ENCODE assay signal across 29 cellular contexts in genomic region chr22:48826546-48826945, GRCh38.
"Had no signal": no experiment of that assay in that cellular context is flagged by ENCODE, and none has a peak within 500 bp of the region (broad histone marks: within the 10 kb centered on the region; RNA-seq: fewer than 3 reads in every experiment).

No MANE protein-coding gene starts in this region.

- H3K27ac ChIP-seq: colonic mucosa, epithelial cell of prostate, esophagus squamous epithelium, heart right ventricle, left lung, pancreas, right atrium auricular region, vagina had no signal

- H3K9me3 ChIP-seq: colonic mucosa, mucosa of descending colon, pancreas, vagina had no signal

- H3K36me3 Mint-ChIP-seq: stimulated activated memory B cell treated with anti-CD40 and anti-IgM and Interleukin-4, amounts not matched to agents 10 μg/mL and 1 μg/mL and 100 μg/mL, for 72 hours; type B pancreatic cell had no signal

- H3K4me3 ChIP-seq: colonic mucosa, esophagus squamous epithelium, heart right ventricle, left lung, lung, mucosa of descending colon, pancreas, right atrium auricular region, smooth muscle cell, vagina had no signal

- H3K27ac Mint-ChIP-seq: activated CD4-positive, alpha-beta memory T cell treated with anti-CD3 and anti-CD28 coated beads, Interleukin-2, amount 10 ng/mL, durations not matched to agents 7 days and 5 days; activated CD4-positive, alpha-beta T cell treated with anti-CD3 and anti-CD28 coated beads, Interleukin-2, amount 10 ng/mL, durations not matched to agents 24 days and 14 days; activated naive CD4-positive, alpha-beta T cell treated with anti-CD3 and anti-CD28 coated beads, Interleukin-2, amount 50 U/mL, for 72 hours; stimulated activated memory B cell treated with anti-CD40 and anti-IgM and Interleukin-4, amounts not matched to agents 10 μg/mL and 1 μg/mL and 100 μg/mL, for 72 hours; stimulated activated naive CD8-positive, alpha-beta T cell treated with anti-CD3 and anti-CD28 coated beads, Interleukin-15, amount 100 ng/mL, for 72 hours; type B pancreatic cell had no signal

- H3K27me3 ChIP-seq: colonic mucosa, right atrium auricular region, vagina had no signal

- H3K4me1 ChIP-seq: colonic mucosa, esophagus squamous epithelium, heart right ventricle, left lung, pancreas, right atrium auricular region, vagina had no signal

- H3K9me3 Mint-ChIP-seq: activated CD4-positive, alpha-beta T cell treated with anti-CD3 and anti-CD28 coated beads, Interleukin-2, amount 10 ng/mL, durations not matched to agents 24 days and 14 days had no signal

- DNase-seq: activated CD4-positive, alpha-beta memory T cell treated with anti-CD3 and anti-CD28 coated beads, Interleukin-2, amount 10 ng/mL, durations not matched to agents 7 days and 5 days; activated CD4-positive, alpha-beta T cell treated with anti-CD3 and anti-CD28 coated beads, Interleukin-2, amount 10 ng/mL, durations not matched to agents 24 days and 14 days; activated CD4-positive, CD25-positive, alpha-beta regulatory T cell treated with anti-CD3 and anti-CD28 coated beads, Interleukin-2, amount 50 U/mL, for 72 hours; activated gamma-delta T cell treated with Interleukin-2 at 50 U/mL for 16 hours; anterior cingulate cortex; colonic mucosa; effector CD8-positive, alpha-beta T cell; esophagus squamous epithelium; foreskin melanocyte; heart right ventricle; mesendoderm; mucosa of descending colon; nucleus accumbens; stimulated activated CD4-positive, alpha-beta T cell treated with anti-CD3 and anti-CD28 coated beads, Interleukin-1b, Interleukin-23, amount 100 ng/mL, for 48 hours; stimulated activated CD4-positive, alpha-beta T cell treated with anti-CD3 and anti-CD28 coated beads, Interleukin-4, amount 100 ng/mL, for 4 hours; stimulated activated CD8-positive, alpha-beta memory T cell treated with anti-CD3 and anti-CD28 coated beads, Interleukin-4, amount 100 ng/mL, for 48 hours; stimulated activated naive CD8-positive, alpha-beta T cell treated with anti-CD3 and anti-CD28 coated beads, Interleukin-15, amount 100 ng/mL, for 72 hours; substantia nigra; T-helper 2 cell had no signal

- ATAC-seq: activated naive CD4-positive, alpha-beta T cell treated with anti-CD3 and anti-CD28 coated beads, Interleukin-2, amount 50 U/mL, for 72 hours; heart right ventricle; left lung; mucosa of descending colon; stimulated activated memory B cell treated with anti-CD40 and anti-IgM and Interleukin-4, amounts not matched to agents 10 μg/mL and 1 μg/mL and 100 μg/mL, for 72 hours; stimulated activated naive CD8-positive, alpha-beta T cell treated with anti-CD3 and anti-CD28 coated beads, Interleukin-15, amount 100 ng/mL, for 72 hours had no signal

- H3K36me3 ChIP-seq: colonic mucosa, esophagus squamous epithelium, heart right ventricle, left lung, pancreas, right atrium auricular region, vagina had no signal

- H3K4me3 Mint-ChIP-seq: activated CD4-positive, alpha-beta memory T cell treated with anti-CD3 and anti-CD28 coated beads, Interleukin-2, amount 10 ng/mL, durations not matched to agents 7 days and 5 days; activated CD4-positive, alpha-beta T cell treated with anti-CD3 and anti-CD28 coated beads, Interleukin-2, amount 10 ng/mL, durations not matched to agents 24 days and 14 days; stimulated activated memory B cell treated with anti-CD40 and anti-IgM and Interleukin-4, amounts not matched to agents 10 μg/mL and 1 μg/mL and 100 μg/mL, for 72 hours; stimulated activated naive CD8-positive, alpha-beta T cell treated with anti-CD3 and anti-CD28 coated beads, Interleukin-15, amount 100 ng/mL, for 72 hours had no signal

- H3K27me3 Mint-ChIP-seq: activated CD4-positive, alpha-beta memory T cell treated with anti-CD3 and anti-CD28 coated beads, Interleukin-2, amount 10 ng/mL, durations not matched to agents 7 days and 5 days; activated CD4-positive, alpha-beta T cell treated with anti-CD3 and anti-CD28 coated beads, Interleukin-2, amount 10 ng/mL, durations not matched to agents 24 days and 14 days had no signal

- H3K4me1 Mint-ChIP-seq: activated CD4-positive, alpha-beta memory T cell treated with anti-CD3 and anti-CD28 coated beads, Interleukin-2, amount 10 ng/mL, durations not matched to agents 7 days and 5 days; activated CD4-positive, alpha-beta T cell treated with anti-CD3 and anti-CD28 coated beads, Interleukin-2, amount 10 ng/mL, durations not matched to agents 24 days and 14 days; stimulated activated memory B cell treated with anti-CD40 and anti-IgM and Interleukin-4, amounts not matched to agents 10 μg/mL and 1 μg/mL and 100 μg/mL, for 72 hours had no signal
